Comparison of ENCODE assay signal across 8 cellular contexts in genomic region chr19:46728693-46729339, GRCh38. TPM values are rescaled to one million over a fixed set of nuclear protein-coding genes. Genes with fewer than 3 reads are reported as not detected.
DNase-seq lines count a peak whose midpoint lies in the region; ATAC-seq and TF ChIP-seq lines count a peak whose summit lies in the region.

No MANE protein-coding gene starts in this region.

- ATAC-seq in HG02981 (IDR thresholded peaks at IDR 0.05; ENCODE audit: unreplicated experiment): no peak
- no peak for ATAC-seq in GM21423 (IDR thresholded peaks at IDR 0.05; ENCODE audit: unreplicated experiment)

- peaks cover 11 to 18% (median 11%) of the 10 kb centered on the region in 3 donors for H3K4me1 Mint-ChIP-seq in IgD-negative memory B cell

- H3K9me3 Mint-ChIP-seq in IgD-negative memory B cell: no peaks in the 10 kb centered on the region

- no peaks in the 10 kb centered on the region for H3K27me3 ChIP-seq in brain microvascular endothelial cell (replicated peaks)

- H3K4me3 Mint-ChIP-seq in IgD-negative memory B cell: peak overlapping the region in 3 of 4 donors; percentile 22 to 43 (median 32)

- DNase-seq in D341Med (ENCODE audit: low spot score) (peak; percentile 92), brain microvascular endothelial cell (peak; percentile 43), kidney glomerular epithelial cell (lab: John Stamatoyannopoulos, UW) (peak; percentile 23)
- DNase-seq in stimulated activated CD4-positive, alpha-beta T cell treated with anti-CD3 and anti-CD28 coated beads, Interleukin-4, amount 100 ng/mL, for 24 hours: peak; percentile 82

- TF ChIP-seq CTCF in WI38 (IDR thresholded peaks at IDR 0.05; ENCODE audit: low read depth, low read length) (peak; percentile 96), brain microvascular endothelial cell (IDR thresholded peaks at IDR 0.05; ENCODE audit: low read depth, low read length, missing control alignments) (peak; percentile 98)

- H3K27me3 Mint-ChIP-seq in IgD-negative memory B cell: no peaks in the 10 kb centered on the region

- peaks cover 81% of the 10 kb centered on the region for H3K36me3 ChIP-seq in brain microvascular endothelial cell (replicated peaks)

- peak overlapping the region in 2 of 3 donors; percentile 23 to 91 for H3K27ac Mint-ChIP-seq in IgD-negative memory B cell

- in situ Hi-C loops in brain microvascular endothelial cell (cut with HindIII; ENCODE audit: low pct_ligation_motif_present, low sequenced_read_pairs): no loop called here

- no peak overlapping the region for H3K27ac ChIP-seq in brain microvascular endothelial cell

- H3K36me3 Mint-ChIP-seq in IgD-negative memory B cell: peaks cover 12% of the 10 kb centered on the region

- no peak overlapping the region for H3K4me3 ChIP-seq in WI38 (ENCODE audit: low read depth, low read length)
- H3K4me3 ChIP-seq in brain microvascular endothelial cell (ENCODE audit: low read depth, low read length): no peak overlapping the region

RNA-seq across cellular contexts. Expression of gene PRKD2, which starts 11.9 kb away (rescaled TPM):
- polyA plus RNA-seq in IgD-negative memory B cell: 143 TPM

RNA-seq across cellular contexts. Expression of gene FKRP, which starts 17.0 kb away (rescaled TPM):
- 5.9 TPM for polyA plus RNA-seq in IgD-negative memory B cell

RNA-seq across cellular contexts. Expression of gene STRN4, which starts 17.4 kb away (rescaled TPM):
- 33.3 TPM for polyA plus RNA-seq in IgD-negative memory B cell

RNA-seq across cellular contexts. Expression of gene SLC1A5, which starts 59.6 kb away (rescaled TPM):
- 38.2 TPM for polyA plus RNA-seq in IgD-negative memory B cell

Comparison
In these comparisons a context has a peak if more than half of its experiments do, and no peak if none do; other contexts are left out.
1. DNase-seq: peak in every context shown above with its lines; median percentile 92 in D341Med; 82 in stimulated activated CD4-positive, alpha-beta T cell treated with anti-CD3 and anti-CD28 coated beads, Interleukin-4, amount 100 ng/mL, for 24 hours; 43 in brain microvascular endothelial cell; 23 in kidney glomerular epithelial cell.